Comparison of ENCODE assay signal across 1 cellular context in genomic region chr3:136250226-136250861, GRCh38.
TF ChIP-seq lines count a peak whose summit lies in the region.

PCCB (plus strand) TSS chr3:136250340; CDS start chr3:136250376, 36 bp downstream.

TF ChIP-seq in WTC11, 78 proteins besides CTCF, POLR2A, EP300 and RAD21 (continued from another document and continues in another):
- no peak for TF ChIP-seq IRF1 (CRISPR knock-in tag; IDR thresholded peaks at IDR 0.05)
- 0 out of 2 replicates have a peak, but pooled peaks have one; percentile 37 for TF ChIP-seq NFE2L1 (CRISPR knock-in tag; IDR thresholded peaks at IDR 0.05)
- peak; percentile 76 for TF ChIP-seq MAX (CRISPR knock-in tag; IDR thresholded peaks at IDR 0.05)
- no peak for TF ChIP-seq NR3C1 (CRISPR knock-in tag; conservative IDR thresholded peaks at IDR 0.05; ENCODE audit: low read depth)
- TF ChIP-seq, protein P1, sequence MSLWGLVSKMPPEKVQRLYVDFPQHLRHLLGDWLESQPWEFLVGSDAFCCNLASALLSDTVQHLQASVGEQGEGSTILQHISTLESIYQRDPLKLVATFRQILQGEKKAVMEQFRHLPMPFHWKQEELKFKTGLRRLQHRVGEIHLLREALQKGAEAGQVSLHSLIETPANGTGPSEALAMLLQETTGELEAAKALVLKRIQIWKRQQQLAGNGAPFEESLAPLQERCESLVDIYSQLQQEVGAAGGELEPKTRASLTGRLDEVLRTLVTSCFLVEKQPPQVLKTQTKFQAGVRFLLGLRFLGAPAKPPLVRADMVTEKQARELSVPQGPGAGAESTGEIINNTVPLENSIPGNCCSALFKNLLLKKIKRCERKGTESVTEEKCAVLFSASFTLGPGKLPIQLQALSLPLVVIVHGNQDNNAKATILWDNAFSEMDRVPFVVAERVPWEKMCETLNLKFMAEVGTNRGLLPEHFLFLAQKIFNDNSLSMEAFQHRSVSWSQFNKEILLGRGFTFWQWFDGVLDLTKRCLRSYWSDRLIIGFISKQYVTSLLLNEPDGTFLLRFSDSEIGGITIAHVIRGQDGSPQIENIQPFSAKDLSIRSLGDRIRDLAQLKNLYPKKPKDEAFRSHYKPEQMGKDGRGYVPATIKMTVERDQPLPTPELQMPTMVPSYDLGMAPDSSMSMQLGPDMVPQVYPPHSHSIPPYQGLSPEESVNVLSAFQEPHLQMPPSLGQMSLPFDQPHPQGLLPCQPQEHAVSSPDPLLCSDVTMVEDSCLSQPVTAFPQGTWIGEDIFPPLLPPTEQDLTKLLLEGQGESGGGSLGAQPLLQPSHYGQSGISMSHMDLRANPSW (CRISPR knock-in tag; conservative IDR thresholded peaks at IDR 0.05; ENCODE audit: low read depth), result no peak
- TF ChIP-seq NR1H2 (CRISPR knock-in tag; IDR thresholded peaks at IDR 0.05), result no peak
- TF ChIP-seq CREB1 (CRISPR knock-in tag; IDR thresholded peaks at IDR 0.05), result no peak
- TF ChIP-seq SP1 (CRISPR knock-in tag; conservative IDR thresholded peaks at IDR 0.05), result peak; percentile 90
- no peak for TF ChIP-seq EMX1 (CRISPR knock-in tag; IDR thresholded peaks at IDR 0.05)
- TF ChIP-seq ZNF396 (CRISPR knock-in tag; IDR thresholded peaks at IDR 0.05; ENCODE audit: borderline replicate concordance), result no peak
- no peak for TF ChIP-seq ZNF532 (CRISPR knock-in tag; IDR thresholded peaks at IDR 0.05; ENCODE audit: borderline replicate concordance)
- TF ChIP-seq, protein P2, sequence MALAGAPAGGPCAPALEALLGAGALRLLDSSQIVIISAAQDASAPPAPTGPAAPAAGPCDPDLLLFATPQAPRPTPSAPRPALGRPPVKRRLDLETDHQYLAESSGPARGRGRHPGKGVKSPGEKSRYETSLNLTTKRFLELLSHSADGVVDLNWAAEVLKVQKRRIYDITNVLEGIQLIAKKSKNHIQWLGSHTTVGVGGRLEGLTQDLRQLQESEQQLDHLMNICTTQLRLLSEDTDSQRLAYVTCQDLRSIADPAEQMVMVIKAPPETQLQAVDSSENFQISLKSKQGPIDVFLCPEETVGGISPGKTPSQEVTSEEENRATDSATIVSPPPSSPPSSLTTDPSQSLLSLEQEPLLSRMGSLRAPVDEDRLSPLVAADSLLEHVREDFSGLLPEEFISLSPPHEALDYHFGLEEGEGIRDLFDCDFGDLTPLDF (CRISPR knock-in tag; IDR thresholded peaks at IDR 0.05), result no peak
- peak; percentile 74; the same call in 1 of the 2 replicates for TF ChIP-seq ESRRA (CRISPR knock-in tag; IDR thresholded peaks at IDR 0.05; ENCODE audit: borderline replicate concordance)
- TF ChIP-seq AFF4 (CRISPR knock-in tag; IDR thresholded peaks at IDR 0.05; ENCODE audit: borderline replicate concordance), result peak; percentile 72; the same call in 1 of the 2 replicates
- TF ChIP-seq, protein P3, sequence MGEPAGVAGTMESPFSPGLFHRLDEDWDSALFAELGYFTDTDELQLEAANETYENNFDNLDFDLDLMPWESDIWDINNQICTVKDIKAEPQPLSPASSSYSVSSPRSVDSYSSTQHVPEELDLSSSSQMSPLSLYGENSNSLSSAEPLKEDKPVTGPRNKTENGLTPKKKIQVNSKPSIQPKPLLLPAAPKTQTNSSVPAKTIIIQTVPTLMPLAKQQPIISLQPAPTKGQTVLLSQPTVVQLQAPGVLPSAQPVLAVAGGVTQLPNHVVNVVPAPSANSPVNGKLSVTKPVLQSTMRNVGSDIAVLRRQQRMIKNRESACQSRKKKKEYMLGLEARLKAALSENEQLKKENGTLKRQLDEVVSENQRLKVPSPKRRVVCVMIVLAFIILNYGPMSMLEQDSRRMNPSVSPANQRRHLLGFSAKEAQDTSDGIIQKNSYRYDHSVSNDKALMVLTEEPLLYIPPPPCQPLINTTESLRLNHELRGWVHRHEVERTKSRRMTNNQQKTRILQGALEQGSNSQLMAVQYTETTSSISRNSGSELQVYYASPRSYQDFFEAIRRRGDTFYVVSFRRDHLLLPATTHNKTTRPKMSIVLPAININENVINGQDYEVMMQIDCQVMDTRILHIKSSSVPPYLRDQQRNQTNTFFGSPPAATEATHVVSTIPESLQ (CRISPR knock-in tag; IDR thresholded peaks at IDR 0.05), result no peak
- TF ChIP-seq OVOL2 (CRISPR knock-in tag; IDR thresholded peaks at IDR 0.05; ENCODE audit: borderline replicate concordance), result no peak
- no peak for TF ChIP-seq PREB (CRISPR knock-in tag; IDR thresholded peaks at IDR 0.05; ENCODE audit: borderline replicate concordance)
- TF ChIP-seq ZNF423 (CRISPR knock-in tag; IDR thresholded peaks at IDR 0.05), result no peak
- no peak for TF ChIP-seq ZMAT4 (CRISPR knock-in tag; IDR thresholded peaks at IDR 0.05)
- TF ChIP-seq RORB (CRISPR knock-in tag; IDR thresholded peaks at IDR 0.05), result no peak
- TF ChIP-seq RELA (CRISPR knock-in tag; IDR thresholded peaks at IDR 0.05; ENCODE audit: borderline replicate concordance), result peak; percentile 87; the same call in 1 of the 2 replicates
- TF ChIP-seq USF1 (CRISPR knock-in tag; IDR thresholded peaks at IDR 0.05), result peak; percentile 40; the same call in 1 of the 2 replicates
- TF ChIP-seq SMAD3 (CRISPR knock-in tag; IDR thresholded peaks at IDR 0.05; ENCODE audit: borderline replicate concordance), result no peak
- peak; percentile 95 for TF ChIP-seq HMGXB4 (CRISPR knock-in tag; IDR thresholded peaks at IDR 0.05)
- TF ChIP-seq FOXJ3 (CRISPR knock-in tag; IDR thresholded peaks at IDR 0.05; ENCODE audit: borderline replicate concordance), result no peak
- peak; percentile 66 for TF ChIP-seq NFYB (CRISPR knock-in tag; conservative IDR thresholded peaks at IDR 0.05; ENCODE audit: low read depth)
- no peak for TF ChIP-seq JAZF1 (CRISPR knock-in tag; IDR thresholded peaks at IDR 0.05)
- no peak for TF ChIP-seq CDX4 (CRISPR knock-in tag; IDR thresholded peaks at IDR 0.05; ENCODE audit: borderline replicate concordance)
- TF ChIP-seq FOXK1 (CRISPR knock-in tag; IDR thresholded peaks at IDR 0.05), result peak; percentile 89
- TF ChIP-seq IRF2 (CRISPR knock-in tag; IDR thresholded peaks at IDR 0.05; ENCODE audit: borderline replicate concordance, low read depth), result no peak
- TF ChIP-seq MXD4 (CRISPR knock-in tag; IDR thresholded peaks at IDR 0.05; ENCODE audit: borderline replicate concordance), result no peak
- TF ChIP-seq TP53 (CRISPR knock-in tag; IDR thresholded peaks at IDR 0.05), result no peak
- no peak for TF ChIP-seq GTF2I (CRISPR knock-in tag; conservative IDR thresholded peaks at IDR 0.05)
